15 cellular contexts compared by ENCODE assay signal in genomic region chr14:52033131-52033642, GRCh38. TPM values are rescaled to one million over a fixed set of nuclear protein-coding genes. Genes with fewer than 3 reads are reported as not detected.
A peak's percentile ranks its signal among the peaks of the same experiment; 100 is the strongest.
DNase-seq lines count a peak whose midpoint lies in the region; ATAC-seq, FAIRE-seq and TF ChIP-seq lines count a peak whose summit lies in the region.
"Had no signal": no experiment of that assay in that cellular context is flagged by ENCODE, and none has a peak within 500 bp of the region (broad histone marks: within the 10 kb centered on the region; RNA-seq: fewer than 3 reads in every experiment).

No MANE protein-coding gene starts in this region.

- FAIRE-seq in astrocyte (lab: Jason Lieb, UNC) = no peak

- DNase-seq in breast epithelium (ENCODE audit: low spot score in 2 of 2) (no peak), MCF 10A (ENCODE audit: unreplicated experiment) (no peak), astrocyte (ENCODE audit: low read depth) (peak; percentile 60), iris pigment epithelial cell (ENCODE audit: low read depth) (peak; percentile 67), tibial artery (no peak)
- DNase-seq: ACHN; activated CD4-positive, alpha-beta T cell treated with anti-CD3 and anti-CD28 coated beads for 48 hours; GF-D8; left cardiac atrium; NCI-H510A; ovary; trophoblast cell had no signal

- H3K4me1 ChIP-seq in breast epithelium (no peaks in the 10 kb centered on the region), astrocyte (ENCODE audit: insufficient read depth, low read length) (peaks cover 28% of the 10 kb centered on the region), tibial artery (peaks cover 0 to 27% (median 13%) of the 10 kb centered on the region in 4 donors)

- H3K9me3 Mint-ChIP-seq in MCF 10A (ENCODE audit: unreplicated experiment) (peaks cover 6% of the 10 kb centered on the region), astrocyte (ENCODE audit: unreplicated experiment) (peaks cover 2% of the 10 kb centered on the region)

- no peaks in the 10 kb centered on the region for H3K9me3 ChIP-seq in breast epithelium
- H3K9me3 ChIP-seq in astrocyte (ENCODE audit: insufficient read depth, low read depth, low read length) = no peaks in the 10 kb centered on the region
- H3K9me3 ChIP-seq in tibial artery = no peaks in the 10 kb centered on the region
- H3K9me3 ChIP-seq: ovary had no signal

- CTCF ChIA-PET in MCF 10A (lab: Yijun Ruan, JAX) = interaction anchor here (1.2 kb wide), 1 partner anchor 14 kb away, joined by 4 read pairs; no protein-coding TSS in a partner anchor

- POLR2A ChIA-PET in MCF 10A (lab: Yijun Ruan, JAX) = interaction anchor here (1.1 to 1.2 kb wide), 2 partner anchors 10 to 108 kb away, joined by 3 read pairs; no protein-coding TSS in a partner anchor

- H3K9ac ChIP-seq in astrocyte (ENCODE audit: low read length) = peak overlapping the region; percentile 34

- H3K4me1 Mint-ChIP-seq in MCF 10A (ENCODE audit: insufficient read depth, unreplicated experiment) (no peaks in the 10 kb centered on the region), astrocyte (ENCODE audit: low read depth, unreplicated experiment) (peaks cover 10% of the 10 kb centered on the region)

- intact Hi-C loops in breast epithelium (cut with DNase I; ENCODE audit: low total_unique reads) (no loop called here), MCF 10A (cut with micrococcal nuclease) (no loop called here), tibial artery (cut with DNase I; ENCODE audit: low total_unique reads) (loop anchor here (5.0 kb wide), 1 partner anchor 34 kb away; the partner anchor contains the start of gene NID2)

- no peaks in the 10 kb centered on the region for H3K27me3 ChIP-seq in breast epithelium
- no peaks in the 10 kb centered on the region for H3K27me3 ChIP-seq in astrocyte (ENCODE audit: insufficient read depth, low read length)
- no peaks in the 10 kb centered on the region for H3K27me3 ChIP-seq in tibial artery
- H3K27me3 ChIP-seq: ovary had no signal

- no peaks in the 10 kb centered on the region for H4K20me1 ChIP-seq in astrocyte (ENCODE audit: insufficient read depth, low read length)

- TF ChIP-seq CTCF in breast epithelium (IDR thresholded peaks at IDR 0.05) (no peak), MCF 10A (IDR thresholded peaks at IDR 0.05; ENCODE audit: unreplicated experiment) (no peak), astrocyte (IDR thresholded peaks at IDR 0.05; ENCODE audit: insufficient read depth, low read depth, low read length) (no peak), tibial artery (IDR thresholded peaks at IDR 0.05) (no peak)

- BruUV-seq in MCF 10A (replicated peaks; lab: Mats Ljungman, UMichigan) = no TSS peak

- H3K27ac Mint-ChIP-seq in MCF 10A (ENCODE audit: low read depth, unreplicated experiment) = no peak overlapping the region
- no peak overlapping the region for H3K27ac Mint-ChIP-seq in astrocyte (ENCODE audit: unreplicated experiment)

- no peak overlapping the region for H3K4me3 ChIP-seq in breast epithelium
- peak overlapping the region; percentile 10 for H3K4me3 ChIP-seq in astrocyte (ENCODE audit: insufficient read depth, low read depth, low read length)
- no peak overlapping the region for H3K4me3 ChIP-seq in tibial artery
- H3K4me3 ChIP-seq: ovary had no signal

- ATAC-seq in HG02571 (IDR thresholded peaks at IDR 0.05; ENCODE audit: unreplicated experiment) (no peak), HG03442 (IDR thresholded peaks at IDR 0.05; ENCODE audit: unreplicated experiment) (no peak), GM19397 (IDR thresholded peaks at IDR 0.05; ENCODE audit: unreplicated experiment) (no peak)

- no peaks in the 10 kb centered on the region for H3K36me3 ChIP-seq in breast epithelium
- peaks cover 18% of the 10 kb centered on the region for H3K36me3 ChIP-seq in astrocyte (ENCODE audit: insufficient read depth, low read length)
- H3K36me3 ChIP-seq in tibial artery = no peaks in the 10 kb centered on the region

- no peak overlapping the region for H3K4me3 Mint-ChIP-seq in MCF 10A (ENCODE audit: unreplicated experiment)
- no peak overlapping the region for H3K4me3 Mint-ChIP-seq in astrocyte (ENCODE audit: unreplicated experiment)

- peak overlapping the region; percentile 21 for H2AFZ ChIP-seq in astrocyte (ENCODE audit: low read depth, low read length)

- TF ChIP-seq POLR2A in breast epithelium (IDR thresholded peaks at IDR 0.05) = no peak

- H3K27ac ChIP-seq in breast epithelium (peak overlapping the region; percentile 7 to 45), astrocyte (ENCODE audit: low read depth, low read length) (peak overlapping the region; percentile 62), tibial artery (peak overlapping the region; percentile 56 to 72)
- H3K27ac ChIP-seq: ovary had no signal

- H3K4me2 ChIP-seq in astrocyte (ENCODE audit: low read length) = peak overlapping the region; percentile 60

- H3K36me3 Mint-ChIP-seq in MCF 10A (ENCODE audit: insufficient read depth, unreplicated experiment) = no peaks in the 10 kb centered on the region
- peaks cover 3% of the 10 kb centered on the region for H3K36me3 Mint-ChIP-seq in astrocyte (ENCODE audit: low read depth, unreplicated experiment)

- no peaks in the 10 kb centered on the region for H3K79me2 ChIP-seq in astrocyte (ENCODE audit: insufficient read depth, low read length)

- H3K27me3 Mint-ChIP-seq in MCF 10A (ENCODE audit: insufficient read depth, unreplicated experiment) = no peaks in the 10 kb centered on the region
- H3K27me3 Mint-ChIP-seq in astrocyte (ENCODE audit: low read depth, unreplicated experiment) = no peaks in the 10 kb centered on the region

RNA-seq across cellular contexts. Expression of gene NID2, which starts 35.7 kb away (rescaled TPM):
- total RNA-seq in breast epithelium (10 to 100 TPM; 10.9 to 30.8 (median 14.2) TPM), MCF 10A (2022) (not detected in 2 replicates), astrocyte (11.4 and 22.3 TPM in 2 replicates)

RNA-seq across cellular contexts. Expression of gene RTRAF, which starts 43.8 kb away (rescaled TPM):
- total RNA-seq in breast epithelium (10 to 100 TPM; 48.7 to 93.0 (median 61.3) TPM), MCF 10A (2022) (285 and 358 TPM in 2 replicates), astrocyte (213 and 224 TPM in 2 replicates)

Comparison
In these comparisons a context has a peak if more than half of its experiments do, and no peak if none do; other contexts are left out.
1. RNA of gene NID2, which starts 35.7 kb away (total RNA-seq): 11.4 to 22.3 TPM in astrocyte and 10.9 to 30.8 TPM in breast epithelium; not detected in MCF 10A; every median in the first group is over 10 times any median in the second.
2. DNase-seq: peak in astrocyte (single experiment) and iris pigment epithelial cell (single experiment); none in breast epithelium (0 of 2), MCF 10A (single experiment) and tibial artery (0 of 2).
3. Peak in every context shown above with its lines, with median percentiles within 50 percentile points of each other: H3K27ac ChIP-seq.